ENCODE assay signal across 1 cellular context in genomic region chr14:105563347-105563737, GRCh38.
TF ChIP-seq lines count a peak whose summit lies in the region.

No MANE protein-coding gene starts in this region.

TF ChIP-seq in SK-N-SH treated with all-trans-retinoic acid at 6 μM for 48 hours, 23 proteins besides CTCF, POLR2A, EP300 and RAD21 (continued from another document):
- TF ChIP-seq ZNF70 (CRISPR knock-in tag; IDR thresholded peaks at IDR 0.05): no peak
- TF ChIP-seq ESRRG (CRISPR knock-in tag; IDR thresholded peaks at IDR 0.05): no peak
- TF ChIP-seq ISL1 (CRISPR knock-in tag; IDR thresholded peaks at IDR 0.05): no peak
- no peak for TF ChIP-seq OSR1 (CRISPR knock-in tag; IDR thresholded peaks at IDR 0.05)
- no peak for TF ChIP-seq RARB (CRISPR knock-in tag; IDR thresholded peaks at IDR 0.05)
- no peak for TF ChIP-seq ZC3H10 (CRISPR knock-in tag; IDR thresholded peaks at IDR 0.05)
- no peak for TF ChIP-seq BACH2 (CRISPR knock-in tag; IDR thresholded peaks at IDR 0.05; ENCODE audit: borderline replicate concordance)
- no peak for TF ChIP-seq SNAI2 (CRISPR knock-in tag; IDR thresholded peaks at IDR 0.05)
- no peak for TF ChIP-seq ZNF565 (CRISPR knock-in tag; conservative IDR thresholded peaks at IDR 0.05; ENCODE audit: low read depth)
- no peak for TF ChIP-seq GLIS3 (CRISPR knock-in tag; IDR thresholded peaks at IDR 0.05)
- TF ChIP-seq, protein P1, sequence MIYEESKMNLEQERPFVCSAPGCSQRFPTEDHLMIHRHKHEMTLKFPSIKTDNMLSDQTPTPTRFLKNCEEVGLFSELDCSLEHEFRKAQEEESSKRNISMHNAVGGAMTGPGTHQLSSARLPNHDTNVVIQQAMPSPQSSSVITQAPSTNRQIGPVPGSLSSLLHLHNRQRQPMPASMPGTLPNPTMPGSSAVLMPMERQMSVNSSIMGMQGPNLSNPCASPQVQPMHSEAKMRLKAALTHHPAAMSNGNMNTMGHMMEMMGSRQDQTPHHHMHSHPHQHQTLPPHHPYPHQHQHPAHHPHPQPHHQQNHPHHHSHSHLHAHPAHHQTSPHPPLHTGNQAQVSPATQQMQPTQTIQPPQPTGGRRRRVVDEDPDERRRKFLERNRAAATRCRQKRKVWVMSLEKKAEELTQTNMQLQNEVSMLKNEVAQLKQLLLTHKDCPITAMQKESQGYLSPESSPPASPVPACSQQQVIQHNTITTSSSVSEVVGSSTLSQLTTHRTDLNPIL (CRISPR knock-in tag; IDR thresholded peaks at IDR 0.05; ENCODE audit: low read depth): no peak
